Comparison of ENCODE assay signal across 8 cellular contexts in the genomic region with DNA sequence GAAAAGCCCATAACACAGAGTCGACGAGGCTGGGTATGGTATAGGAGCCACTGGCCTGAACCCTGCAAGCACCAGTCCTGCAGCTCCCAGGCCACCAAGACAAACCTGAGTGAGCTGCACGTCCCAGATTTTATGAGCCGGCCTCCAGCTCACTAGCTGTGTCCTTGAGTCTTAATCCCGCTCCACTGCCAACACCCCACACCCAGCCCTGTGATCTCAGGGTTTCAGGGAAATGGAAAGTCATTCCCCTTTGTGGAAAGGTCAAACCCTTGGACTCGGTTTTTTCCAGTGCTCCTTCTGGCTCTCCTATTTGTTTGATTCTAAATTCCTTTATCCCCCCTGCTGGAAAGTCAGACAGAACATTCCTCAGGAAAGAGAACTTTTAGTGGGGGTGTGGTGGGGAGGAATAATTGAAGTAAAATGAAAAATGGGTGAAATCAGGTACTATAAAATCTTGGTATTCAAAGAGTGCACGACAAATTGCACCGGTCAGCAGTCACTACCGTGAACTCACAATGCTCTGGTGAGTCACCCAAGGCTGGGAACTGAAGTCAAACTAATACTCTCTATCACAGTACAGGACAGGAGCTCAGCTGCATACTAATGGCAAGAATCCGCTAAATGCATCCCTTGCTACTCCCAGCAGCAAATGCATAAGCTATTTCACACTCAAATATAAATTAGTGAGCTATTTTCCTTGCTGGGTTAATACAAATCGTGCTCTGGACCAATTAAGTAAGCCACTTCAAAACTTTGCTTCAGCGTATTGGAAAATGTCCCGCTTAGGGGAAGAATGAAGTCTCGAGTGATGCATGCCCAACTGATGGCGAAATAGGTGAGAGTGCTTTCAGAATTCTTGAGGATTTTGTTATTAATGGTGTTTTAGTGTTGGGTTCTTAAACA. TPM values are rescaled to one million over a fixed set of nuclear protein-coding genes. Genes with fewer than 3 reads are reported as not detected.
DNase-seq lines count a peak whose midpoint lies in the region; ATAC-seq and TF ChIP-seq lines count a peak whose summit lies in the region.

No MANE protein-coding gene starts in this region.

- H3K27ac ChIP-seq in HUES64 (ENCODE audit: low read depth, low read length) = 0 out of 2 replicates have a peak overlapping the region, but pooled peaks have one; percentile 11
- peak overlapping the region in 1 of 2 donors; percentile 74 for H3K27ac ChIP-seq in testis

- 59% methylated on average over 15 of the region's 15 CpGs for WGBS in HUES64
- WGBS in testis, 2 donors = 51 to 58% methylated on average over 14 to 15 of the region's 15 CpGs

- no peak for TF ChIP-seq CTCF in astrocyte of the cerebellum (IDR thresholded peaks at IDR 0.05; ENCODE audit: low read depth, low read length, missing control alignments)
- no peak for TF ChIP-seq CTCF in testis (IDR thresholded peaks at IDR 0.05)

- intact Hi-C loops in left colon (cut with DNase I, micrococcal nuclease) (no loop called here), testis (cut with DNase I; ENCODE audit: low total_unique reads) (loop anchor here (10.0 kb wide), 3 partner anchors 47 to 157 kb away; a partner anchor contains a TSS), posterior cingulate gyrus (cut with DNase I) (no loop called here)

- no peak overlapping the region for H3K9ac ChIP-seq in HUES64 (ENCODE audit: low read depth, low read length)

- peaks cover 29% of the 10 kb centered on the region for H3K4me1 ChIP-seq in HUES64 (ENCODE audit: insufficient read depth, low read length)
- peaks cover 41% of the 10 kb centered on the region for H3K4me1 ChIP-seq in testis

- no peaks in the 10 kb centered on the region for H3K27me3 ChIP-seq in HUES64 (ENCODE audit: insufficient read depth, low read length)
- H3K27me3 ChIP-seq in testis = no peaks in the 10 kb centered on the region

- H3K36me3 ChIP-seq in HUES64 (ENCODE audit: insufficient read depth, low read length) (no peaks in the 10 kb centered on the region), testis (ENCODE audit: low read depth, missing control alignments) (no peaks in the 10 kb centered on the region)

- peaks cover 28% of the 10 kb centered on the region for H3K4me1 Mint-ChIP-seq in activated T-cell treated with anti-CD3 and anti-CD28 coated beads, Interleukin-2, amount 50 U/mL, for 72 hours (ENCODE audit: low read depth)

- no peak overlapping the region for H3K4me3 Mint-ChIP-seq in activated T-cell treated with anti-CD3 and anti-CD28 coated beads, Interleukin-2, amount 50 U/mL, for 72 hours

- no peak overlapping the region for H3K27ac Mint-ChIP-seq in activated T-cell treated with anti-CD3 and anti-CD28 coated beads, Interleukin-2, amount 50 U/mL, for 72 hours

- TF ChIP-seq POLR2A in testis (IDR thresholded peaks at IDR 0.05) = no peak

- H3K9me3 ChIP-seq in HUES64 (ENCODE audit: insufficient read depth, low read depth, low read length) (no peaks in the 10 kb centered on the region), testis (no peaks in the 10 kb centered on the region)

- no peaks in the 10 kb centered on the region for H3K27me3 Mint-ChIP-seq in activated T-cell treated with anti-CD3 and anti-CD28 coated beads, Interleukin-2, amount 50 U/mL, for 72 hours (ENCODE audit: low read depth)

- H3K9me3 Mint-ChIP-seq in activated T-cell treated with anti-CD3 and anti-CD28 coated beads, Interleukin-2, amount 50 U/mL, for 72 hours = no peaks in the 10 kb centered on the region

- in situ Hi-C loops in astrocyte of the cerebellum (cut with HindIII; ENCODE audit: low sequenced_read_pairs) = loop anchor here (5.0 kb wide), 1 partner anchor 85 kb away; no protein-coding TSS in a partner anchor

- peak; percentile 86 for ATAC-seq in left colon
- ATAC-seq in activated T-cell treated with anti-CD3 and anti-CD28 coated beads, Interleukin-2, amount 50 U/mL, for 72 hours (replicated peaks in 1 of 2) = no peak

- DNase-seq in astrocyte of the cerebellum (ENCODE audit: low read depth) = peak; percentile 72
- DNase-seq in left colon = peak; percentile 77 to 87
- DNase-seq in testis = peak; percentile 83
- DNase-seq in activated T-cell treated with anti-CD3 and anti-CD28 coated beads, Interleukin-2, amount 50 U/mL, for 72 hours = no peak
- no peak for DNase-seq in D341Med (ENCODE audit: low spot score)
- no peak for DNase-seq in posterior cingulate gyrus
- DNase-seq in GM19238 (ENCODE audit: insufficient read length, low spot score) = no peak

- no peak overlapping the region for H3K4me3 ChIP-seq in HUES64 (ENCODE audit: low read length)
- no peak overlapping the region for H3K4me3 ChIP-seq in astrocyte of the cerebellum (ENCODE audit: low read depth, low read length)
- H3K4me3 ChIP-seq in testis = no peak overlapping the region

- peaks cover 0 to 1% of the 10 kb centered on the region in 2 donors for H3K36me3 Mint-ChIP-seq in activated T-cell treated with anti-CD3 and anti-CD28 coated beads, Interleukin-2, amount 50 U/mL, for 72 hours (ENCODE audit: insufficient read depth in 2 of 2)

RNA-seq across cellular contexts. Expression of a gene that starts 9.0 kb away (rescaled TPM):
- polyA plus RNA-seq in HUES64 (2013, experiment 1 of 2) = 3.1 TPM
- 2.4 TPM for polyA plus RNA-seq in HUES64 (2013, experiment 2 of 2)
- total RNA-seq in left colon (10 to 100 TPM; 11.4 to 17.6 TPM), testis (10 to 100 TPM; 25.3 to 38.3 TPM)
- polyA plus RNA-seq in testis (ENCODE audit: insufficient read depth, low read depth, low replicate concordance) = 24.2 TPM
- 10 to 100 TPM; 14.1 to 18.1 TPM for total RNA-seq in activated T-cell treated with anti-CD3 and anti-CD28 coated beads, Interleukin-2, amount 50 U/mL, for 72 hours

Comparison
In these comparisons a context has a peak if more than half of its experiments do, and no peak if none do; other contexts are left out.
1. DNase-seq: peak in astrocyte of the cerebellum (single experiment), left colon (2 of 2) and testis (single experiment); none in activated T-cell treated with anti-CD3 and anti-CD28 coated beads, Interleukin-2, amount 50 U/mL, for 72 hours (0 of 2), D341Med (single experiment), posterior cingulate gyrus (0 of 10) and GM19238 (single experiment).